ENCODE assay signal across 8 cellular contexts in the genomic region with DNA sequence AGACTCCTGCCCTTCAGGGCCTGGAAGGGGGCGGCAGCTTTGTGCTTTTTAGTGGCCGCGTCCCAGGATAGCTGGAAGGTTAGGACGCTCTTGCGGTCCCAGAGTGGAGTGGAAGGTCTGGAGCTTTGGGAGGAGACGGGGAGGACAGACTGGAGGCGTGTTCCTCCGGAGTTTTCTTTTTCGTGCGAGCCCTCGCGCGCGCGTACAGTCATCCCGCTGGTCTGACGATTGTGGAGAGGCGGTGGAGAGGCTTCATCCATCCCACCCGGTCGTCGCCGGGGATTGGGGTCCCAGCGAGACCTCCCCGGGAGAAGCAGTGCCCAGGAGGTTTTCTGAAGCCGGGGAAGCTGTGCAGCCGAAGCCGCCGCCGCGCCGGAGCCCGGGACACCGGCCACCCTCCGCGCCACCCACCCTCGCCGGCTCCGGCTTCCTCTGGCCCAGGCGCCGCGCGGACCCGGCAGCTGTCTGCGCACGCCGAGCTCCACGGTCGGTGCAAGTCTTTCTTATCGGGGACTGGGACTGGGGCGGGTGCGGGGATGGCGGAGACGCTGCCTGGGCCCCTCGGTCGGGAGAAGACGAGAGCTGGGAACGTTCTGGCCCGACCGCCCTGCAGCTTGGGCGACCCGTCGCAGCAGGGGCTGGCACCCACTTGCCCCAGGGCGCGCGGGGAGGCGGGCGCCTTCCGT.
A peak's percentile ranks its signal among the peaks of the same experiment; 100 is the strongest.
DNase-seq lines count a peak whose midpoint lies in the region; ATAC-seq and FAIRE-seq lines count a peak whose summit lies in the region.

A gene (plus strand): TSS at position 207 of the 686 bp plus-strand sequence. CDS start 4,585 bp downstream, outside the sequence.

- H3K9me3 ChIP-seq in HAP-1 (no peaks in the 10 kb centered on the region), iPS-18c (ENCODE audit: control insufficient read depth, insufficient read depth, low read length) (no peaks in the 10 kb centered on the region)

- in situ Hi-C loops in HAP-1 (cut with MboI; ENCODE audit: low sequenced_read_pairs), result no loop called here

- FAIRE-seq in RCC 7860 (lab: Jason Lieb, UNC), result no peak

- ATAC-seq in GM19463 (IDR thresholded peaks at IDR 0.05; ENCODE audit: unreplicated experiment) (no peak), GM18498 (IDR thresholded peaks at IDR 0.05; ENCODE audit: unreplicated experiment) (no peak)

- H3K27me3 ChIP-seq in HAP-1 (ENCODE audit: low read depth), result peaks cover 20% of the 10 kb centered on the region

- peak within 1 kb of the TSS; percentile 15 for H3K4me3 ChIP-seq in HAP-1
- peak within 1 kb of the TSS; percentile 75 for H3K4me3 ChIP-seq in iPS-18c (ENCODE audit: insufficient read depth, low read depth, low read length)
- H3K4me3 ChIP-seq in skin epidermis, result peak within 1 kb of the TSS; percentile 44 to 54 (median 51)

- DNase-seq in HAP-1 (ENCODE audit: low spot score in 2 of 2) (peak in 1 of 2 experiments; percentile 29), astrocyte of the hippocampus (ENCODE audit: low read depth, low spot score) (peak; percentile 72), RCC 7860 (ENCODE audit: low spot score) (no peak), NCI-H2227 treated with DMSO at 0.1 percent for 48 hours (lab: John Stamatoyannopoulos, UW) (no peak)

- no peaks in the 10 kb centered on the region for H3K36me3 ChIP-seq in HAP-1 (replicated peaks)

- no peaks in the 10 kb centered on the region for H3K4me1 ChIP-seq in HAP-1

- H3K27ac ChIP-seq in skin epidermis, result peak within 1 kb of the TSS in 20 of 21 experiments; percentile 32 to 84 (median 74)

Comparison
In these comparisons a context has a peak if more than half of its experiments do, and no peak if none do; other contexts are left out.
1. H3K4me3 ChIP-seq: peak in every context shown above with its lines; median percentile 75 in iPS-18c; 51 in skin epidermis; 15 in HAP-1.